In the genomic region with DNA sequence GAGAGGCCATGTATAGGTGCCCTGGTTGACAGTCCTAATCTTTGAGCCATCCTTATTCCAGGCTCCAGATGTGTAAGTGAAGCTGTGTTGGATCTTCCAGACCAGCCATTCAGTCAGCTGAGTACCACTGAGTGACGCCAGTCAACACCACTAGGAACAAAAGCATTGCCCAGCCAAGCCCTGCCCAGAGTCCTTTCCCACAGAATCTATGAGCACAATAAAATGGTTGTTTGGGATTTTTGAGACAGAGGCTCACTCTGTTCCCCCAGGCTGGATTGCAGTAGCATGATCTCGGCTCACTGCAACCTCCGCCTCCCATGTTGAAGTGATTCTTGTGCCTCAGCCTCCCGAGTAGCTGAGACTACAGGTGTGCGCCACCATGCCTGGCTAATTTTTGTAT, we compare ENCODE assay signal across 23 cellular contexts.
DNase-seq lines count a peak whose midpoint lies in the region; ATAC-seq, FAIRE-seq and TF ChIP-seq lines count a peak whose summit lies in the region.
"Had no signal": no experiment of that assay in that cellular context is flagged by ENCODE, and none has a peak within 500 bp of the region (broad histone marks: within the 10 kb centered on the region; RNA-seq: fewer than 3 reads in every experiment).

No MANE protein-coding gene starts in this region.

- H3K4me1 ChIP-seq in A549: no peaks in the 10 kb centered on the region
- H3K4me1 ChIP-seq in OCI-LY3 (ENCODE audit: low read length): peaks cover 13% of the 10 kb centered on the region
- H3K4me1 ChIP-seq in H1 (replicated peaks in 1 of 4; ENCODE audit: control insufficient read depth in 3 of 4, insufficient read depth in 4 of 4, low read length in 3 of 4): no peaks in the 10 kb centered on the region; a peak in 1 of 7 replicates
- H3K4me1 ChIP-seq in spleen: no peaks in the 10 kb centered on the region
- H3K4me1 ChIP-seq: BE2C had no signal

- no peak for TF ChIP-seq RAD21 in A549 (conservative IDR thresholded peaks at IDR 0.05 in 1 of 2, IDR thresholded peaks at IDR 0.05 in 1 of 2)
- no peak for TF ChIP-seq RAD21 in H1 (IDR thresholded peaks at IDR 0.05 in 1 of 2, conservative IDR thresholded peaks at IDR 0.05 in 1 of 2; ENCODE audit: low read depth in 2 of 2, low read length in 2 of 2)

- H3K23ac ChIP-seq in H1 (ENCODE audit: insufficient read length): no peak overlapping the region

- intact Hi-C loops in spleen (cut with DNase I; ENCODE audit: low total_unique reads): no loop called here

- FAIRE-seq in A549 (lab: Jason Lieb, UNC) (peak; percentile 43), H1 (lab: Jason Lieb, UNC) (no peak)
- FAIRE-seq: GM12878 had no signal

- H3K27me3 ChIP-seq in OCI-LY3 (ENCODE audit: low read depth, low read length) (peaks cover 3% of the 10 kb centered on the region), H1 (replicated peaks in 1 of 4; ENCODE audit: control insufficient read depth in 3 of 4, extremely low read depth in 1 of 4, insufficient read depth in 3 of 4, low read length in 3 of 4) (no peaks in the 10 kb centered on the region), spleen (replicated peaks in 1 of 7) (peaks cover 0 to 25% (median 0%) of the 10 kb centered on the region in 7 donors)
- H3K27me3 ChIP-seq: BE2C had no signal

- no peak overlapping the region for H2BK20ac ChIP-seq in H1 (ENCODE audit: low read length)

- no peak overlapping the region for H2BK5ac ChIP-seq in H1 (ENCODE audit: low read depth, low read length)

- H2BK15ac ChIP-seq in H1 (ENCODE audit: low read length): 0 out of 2 replicates have a peak overlapping the region, but pooled peaks have one; percentile 16

- H3K79me2 ChIP-seq in OCI-LY3 (ENCODE audit: low read length) (no peaks in the 10 kb centered on the region), H1 (ENCODE audit: control insufficient read depth in 1 of 2, insufficient read depth in 2 of 2, low read length in 2 of 2) (no peaks in the 10 kb centered on the region)

- H3K56ac ChIP-seq in H1 (replicated peaks; ENCODE audit: insufficient read length, low read depth, low read length): no peak overlapping the region

- CTCF ChIA-PET in A549 (lab: Yijun Ruan, JAX): interaction anchor here (1.3 kb wide), 1 partner anchor 11 kb away, joined by 4 read pairs; no protein-coding TSS in a partner anchor
- CTCF ChIA-PET in H1 (lab: Charles Lee; ENCODE audit: partially characterized antibody): interaction anchor here (1.8 kb wide), 1 partner anchor 12 kb away, joined by 5 read pairs; no protein-coding TSS in a partner anchor

- TF ChIP-seq CTCF in A549 (IDR thresholded peaks at IDR 0.05): no peak
- TF ChIP-seq CTCF in OCI-LY3 (IDR thresholded peaks at IDR 0.05; ENCODE audit: low read depth, low read length): no peak
- TF ChIP-seq CTCF in H1 (IDR thresholded peaks at IDR 0.05; ENCODE audit: control extremely low read depth in 1 of 3, insufficient read depth in 1 of 3, low read depth in 1 of 3, low read length in 3 of 3): no peak
- TF ChIP-seq CTCF in spleen (IDR thresholded peaks at IDR 0.05 in 8 of 11, conservative IDR thresholded peaks at IDR 0.05 in 3 of 11): no peak

- no peak overlapping the region for H2BK12ac ChIP-seq in H1 (ENCODE audit: low read depth, low read length)

- POLR2A ChIA-PET in A549 (lab: Yijun Ruan, JAX) (no interaction called here), H1 (lab: Charles Lee; ENCODE audit: partially characterized antibody) (no interaction called here)

- no peak overlapping the region for H3K4ac ChIP-seq in H1 (replicated peaks; ENCODE audit: insufficient read length, low read depth, low read length)

- H3K9me3 ChIP-seq in A549: no peaks in the 10 kb centered on the region
- no peaks in the 10 kb centered on the region for H3K9me3 ChIP-seq in OCI-LY3 (ENCODE audit: insufficient read depth, low read length)
- H3K9me3 ChIP-seq in H1 (ENCODE audit: insufficient read depth in 2 of 2, low read depth in 1 of 2, low read length in 1 of 2): no peaks in the 10 kb centered on the region
- no peaks in the 10 kb centered on the region for H3K9me3 ChIP-seq in spleen
- H3K9me3 ChIP-seq: BE2C had no signal

- no peak overlapping the region for H4K91ac ChIP-seq in H1 (replicated peaks; ENCODE audit: insufficient read length, low read length)

- H3K4me2 ChIP-seq in A549 (no peak overlapping the region), OCI-LY3 (ENCODE audit: low read length) (peak overlapping the region; percentile 43), H1 (ENCODE audit: insufficient read depth in 1 of 2, low read depth in 2 of 2, low read length in 2 of 2) (no peak overlapping the region)
- H3K4me2 ChIP-seq: BLaER1 had no signal

- H2AK5ac ChIP-seq in H1 (ENCODE audit: low read depth, low read length): no peak overlapping the region

- H3K9ac ChIP-seq in OCI-LY3 (ENCODE audit: low read length) (no peak overlapping the region), H1 (replicated peaks in 1 of 4; ENCODE audit: extremely low read depth in 1 of 4, low read depth in 3 of 4, low read length in 3 of 4) (no peak overlapping the region)
- H3K9ac ChIP-seq: BLaER1 had no signal

- no peak for ATAC-seq in A549
- ATAC-seq in HG02870 (IDR thresholded peaks at IDR 0.05; ENCODE audit: unreplicated experiment): no peak

- no peak overlapping the region for H2BK120ac ChIP-seq in H1 (replicated peaks; ENCODE audit: low read depth, low read length)

- no peak overlapping the region for H4K5ac ChIP-seq in H1 (ENCODE audit: insufficient read length, low read depth, low read length)

- H3K14ac ChIP-seq in H1 (ENCODE audit: insufficient read length): no peak overlapping the region

- no peak for TF ChIP-seq EP300 in A549 (IDR thresholded peaks at IDR 0.05)
- no peak for TF ChIP-seq EP300 in H1 (IDR thresholded peaks at IDR 0.05; ENCODE audit: borderline replicate concordance in 1 of 2, low read depth in 2 of 2, low read length in 2 of 2)

- H3K4me3 ChIP-seq in A549: no peak overlapping the region
- no peak overlapping the region for H3K4me3 ChIP-seq in OCI-LY3 (ENCODE audit: low read length)
- H3K4me3 ChIP-seq in H1 (ENCODE audit: extremely low read depth in 1 of 4, insufficient read depth in 2 of 4, low read depth in 3 of 4, low read length in 4 of 4): no peak overlapping the region
- no peak overlapping the region for H3K4me3 ChIP-seq in spleen
- H3K4me3 ChIP-seq: BLaER1, GM12878 had no signal

- H4K20me1 ChIP-seq in OCI-LY3 (ENCODE audit: insufficient read depth, low read length) (no peaks in the 10 kb centered on the region), H1 (replicated peaks in 1 of 2; ENCODE audit: control insufficient read depth in 1 of 2, insufficient read depth in 2 of 2, low read length in 2 of 2) (no peaks in the 10 kb centered on the region)
- H4K20me1 ChIP-seq: BLaER1 had no signal

- WGBS in A549 (ENCODE audit: missing lambda C conversion rate): 89% methylated on average over 5 of the region's 5 CpGs
- 89% methylated on average over 5 of the region's 5 CpGs; no CpG with 5 or more reads in 1 of the 2 experiments for WGBS in H1 (ENCODE audit: extremely low coverage in 1 of 2, insufficient coverage in 1 of 2, insufficient read length in 1 of 2, insufficient replicate concordance in 2 of 2, low coverage in 1 of 2, low lambda C conversion rate in 2 of 2, missing lambda C conversion rate in 1 of 2), 2 experiments
- 89 to 100% (median 95%) methylated on average over 4 to 5 of the region's 5 CpGs for WGBS in spleen, 5 donors

- H3K27ac ChIP-seq in A549: no peak overlapping the region
- no peak overlapping the region for H3K27ac ChIP-seq in OCI-LY3 (ENCODE audit: low read length)
- H3K27ac ChIP-seq in H1 (ENCODE audit: low read depth, low read length): no peak overlapping the region
- no peak overlapping the region for H3K27ac ChIP-seq in spleen
- H3K27ac ChIP-seq: 22Rv1, BLaER1 had no signal

- H3K18ac ChIP-seq in H1 (ENCODE audit: extremely low read depth, low read length): no peak overlapping the region

- H2AFZ ChIP-seq in OCI-LY3 (ENCODE audit: low read depth, low read length) (no peak overlapping the region), H1 (ENCODE audit: low read length) (no peak overlapping the region)

- TF ChIP-seq POLR2A in A549 (IDR thresholded peaks at IDR 0.05; ENCODE audit: low read length): no peak
- TF ChIP-seq POLR2A in H1 (IDR thresholded peaks at IDR 0.05; ENCODE audit: control extremely low read depth in 1 of 2, low read depth in 2 of 2, low read length in 2 of 2): no peak
- no peak for TF ChIP-seq POLR2A in spleen (IDR thresholded peaks at IDR 0.05)

- H4K8ac ChIP-seq in H1 (ENCODE audit: extremely low read depth, insufficient read depth, low read length): no peak overlapping the region

- DNase-seq in A549 (ENCODE audit: low read depth in 1 of 2, low spot score in 1 of 2) (no peak), H1 (ENCODE audit: low read depth in 1 of 2, low spot score in 2 of 2) (no peak), spleen (no peak), NOMO-1 (lab: John Stamatoyannopoulos, UW; ENCODE audit: unreplicated experiment in 2 of 2) (no peak)
- DNase-seq: ACHN; BE2C; C1 segment of cervical spinal cord; CD4-positive, alpha-beta memory T cell; CD4-positive, CD25-positive, alpha-beta regulatory T cell; CD8-positive, alpha-beta memory T cell; COR-L47; DMS 273 treated with DMSO at 0.1 percent for 48 hours; DMS153; DMS53; DMS79; DND-41; EL; GDM1 had no signal

- no peaks in the 10 kb centered on the region for H3K79me1 ChIP-seq in H1 (ENCODE audit: low read depth, low read length)

- H3K23me2 ChIP-seq in H1 (ENCODE audit: low read depth, low read length): no peaks in the 10 kb centered on the region

- H3K36me3 ChIP-seq in OCI-LY3 (replicated peaks; ENCODE audit: low read depth, low read length): no peaks in the 10 kb centered on the region
- H3K36me3 ChIP-seq in H1 (ENCODE audit: control insufficient read depth in 2 of 4, insufficient read depth in 4 of 4, low read length in 3 of 4): no peaks in the 10 kb centered on the region; a peak in 1 of 8 replicates
- H3K36me3 ChIP-seq in spleen: no peaks in the 10 kb centered on the region
- H3K36me3 ChIP-seq: BE2C, BLaER1 had no signal

TF ChIP-seq in A549, 52 proteins besides CTCF, POLR2A, EP300 and RAD21 (continues in another document):
- TF ChIP-seq HEYL (CRISPR knock-in tag; IDR thresholded peaks at IDR 0.05): no peak
- TF ChIP-seq, protein P1, sequence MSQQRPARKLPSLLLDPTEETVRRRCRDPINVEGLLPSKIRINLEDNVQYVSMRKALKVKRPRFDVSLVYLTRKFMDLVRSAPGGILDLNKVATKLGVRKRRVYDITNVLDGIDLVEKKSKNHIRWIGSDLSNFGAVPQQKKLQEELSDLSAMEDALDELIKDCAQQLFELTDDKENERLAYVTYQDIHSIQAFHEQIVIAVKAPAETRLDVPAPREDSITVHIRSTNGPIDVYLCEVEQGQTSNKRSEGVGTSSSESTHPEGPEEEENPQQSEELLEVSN (IDR thresholded peaks at IDR 0.05; ENCODE audit: borderline replicate concordance, low read depth): no peak

TF ChIP-seq in H1, 55 proteins besides CTCF, POLR2A, EP300 and RAD21 (continues in another document):
- TF ChIP-seq GTF2F1 (IDR thresholded peaks at IDR 0.05; ENCODE audit: borderline replicate concordance, low read depth, low read length) (no peak), TEAD4 (IDR thresholded peaks at IDR 0.05; ENCODE audit: low read depth, low read length) (no peak), SIX5 (IDR thresholded peaks at IDR 0.05; ENCODE audit: low read depth, low read length) (no peak), RNF2 (IDR thresholded peaks at IDR 0.05; ENCODE audit: borderline replicate concordance, low read depth, low read length, missing control alignments, poor library complexity, severe bottlenecking) (no peak), TAF1 (IDR thresholded peaks at IDR 0.05; ENCODE audit: low read depth, low read length) (no peak)
